8 cellular contexts compared by ENCODE assay signal in the genomic region with DNA sequence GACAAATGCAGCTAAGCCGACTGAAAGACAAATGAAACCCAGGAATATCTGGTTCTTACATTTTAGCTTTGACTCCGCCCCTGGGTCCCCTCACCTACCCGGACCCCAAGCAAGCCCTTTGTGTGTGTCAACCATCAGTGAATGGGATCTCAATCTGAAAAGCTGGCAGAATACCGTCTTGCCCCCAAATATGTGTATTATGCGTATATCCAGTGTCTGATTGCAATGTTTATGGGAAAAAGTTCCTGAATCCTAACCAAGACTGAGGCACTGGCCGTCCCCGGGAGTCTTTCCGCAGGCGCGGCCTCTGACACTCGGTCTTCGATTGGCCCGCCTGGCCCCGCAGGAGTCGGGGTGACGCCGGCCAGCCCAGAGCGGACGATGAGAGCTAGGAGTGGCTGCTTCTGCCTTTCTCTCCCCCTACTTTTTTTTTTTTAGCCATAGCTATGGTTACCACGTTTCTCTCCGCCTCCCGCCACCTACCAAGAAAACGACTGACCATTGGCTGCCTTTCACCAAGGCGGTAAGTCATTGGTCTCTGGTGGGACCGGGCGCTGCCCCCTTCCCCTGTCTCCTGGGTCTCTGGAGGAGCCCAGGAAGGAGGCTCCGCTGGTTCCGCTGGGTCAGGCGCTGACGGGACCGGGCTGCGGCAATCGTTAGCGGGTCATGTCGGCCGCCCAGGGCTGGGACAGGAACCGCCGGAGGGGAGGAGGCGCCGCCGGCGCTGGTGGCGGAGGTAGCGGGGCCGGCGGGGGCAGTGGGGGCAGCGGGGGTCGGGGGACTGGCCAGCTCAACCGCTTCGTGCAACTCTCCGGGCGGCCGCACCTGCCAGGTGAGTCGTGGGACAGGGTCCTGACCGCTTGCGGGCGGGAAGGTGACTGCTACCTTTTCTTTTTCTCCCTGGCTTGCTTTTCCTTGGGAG. TPM values are rescaled to one million over a fixed set of nuclear protein-coding genes. Genes with fewer than 3 reads are reported as not detected.
A peak's percentile ranks its signal among the peaks of the same experiment; 100 is the strongest.
DNase-seq lines count a peak whose midpoint lies in the region; ATAC-seq and TF ChIP-seq lines count a peak whose summit lies in the region.

A gene with protein sequence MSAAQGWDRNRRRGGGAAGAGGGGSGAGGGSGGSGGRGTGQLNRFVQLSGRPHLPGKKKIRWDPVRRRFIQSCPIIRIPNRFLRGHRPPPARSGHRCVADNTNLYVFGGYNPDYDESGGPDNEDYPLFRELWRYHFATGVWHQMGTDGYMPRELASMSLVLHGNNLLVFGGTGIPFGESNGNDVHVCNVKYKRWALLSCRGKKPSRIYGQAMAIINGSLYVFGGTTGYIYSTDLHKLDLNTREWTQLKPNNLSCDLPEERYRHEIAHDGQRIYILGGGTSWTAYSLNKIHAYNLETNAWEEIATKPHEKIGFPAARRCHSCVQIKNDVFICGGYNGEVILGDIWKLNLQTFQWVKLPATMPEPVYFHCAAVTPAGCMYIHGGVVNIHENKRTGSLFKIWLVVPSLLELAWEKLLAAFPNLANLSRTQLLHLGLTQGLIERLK (plus strand): TSS at position 557 of the 922 bp plus-strand sequence. CDS start 110 bp downstream, at position 667.

- H3K36me3 Mint-ChIP-seq in activated CD4-positive, alpha-beta memory T cell treated with anti-CD3 and anti-CD28 coated beads for 36 hours: no peaks in the 10 kb centered on the region

- peak within 1 kb of the TSS; percentile 75 for H3K4me3 Mint-ChIP-seq in activated CD4-positive, alpha-beta memory T cell treated with anti-CD3 and anti-CD28 coated beads for 36 hours

- H3K9me3 Mint-ChIP-seq in activated CD4-positive, alpha-beta memory T cell treated with anti-CD3 and anti-CD28 coated beads for 36 hours: no peaks in the 10 kb centered on the region

- H3K27ac Mint-ChIP-seq in activated CD4-positive, alpha-beta memory T cell treated with anti-CD3 and anti-CD28 coated beads for 36 hours: peak within 1 kb of the TSS; percentile 66

- DNase-seq in CD1c-positive myeloid dendritic cell (ENCODE audit: extremely low spot score) (peak; percentile 99), NCI-H82 treated with DMSO at 0.1 percent for 48 hours (lab: John Stamatoyannopoulos, UW; ENCODE audit: unreplicated experiment) (peak; percentile 96), dermis microvascular lymphatic vessel endothelial cell (ENCODE audit: low read depth in 2 of 2) (peak; percentile 98 to 99)
- DNase-seq in activated CD4-positive, alpha-beta memory T cell treated with anti-CD3 and anti-CD28 coated beads for 36 hours: peak; percentile 97
- DNase-seq in stimulated activated CD4-positive, alpha-beta T cell treated with anti-CD3 and anti-CD28 coated beads, Interleukin-4, amount 100 ng/mL, for 24 hours: peak; percentile 96

- intact Hi-C loops in activated CD4-positive, alpha-beta memory T cell treated with anti-CD3 and anti-CD28 coated beads for 36 hours (cut with micrococcal nuclease): loop anchor here (1.0 to 10.0 kb wide), 7 partner anchors 19 to 595 kb away; a partner anchor contains a TSS

- CTCF ChIA-PET in activated CD4-positive, alpha-beta memory T cell treated with anti-CD3 and anti-CD28 coated beads for 36 hours (lab: Charles Lee): interaction anchor here (0.7 to 4.0 kb wide), 11 partner anchors 12 to 761 kb away, joined by 3 to 34 read pairs (median 5); no protein-coding TSS in a partner anchor

- peaks cover 5 to 75% (median 59%) of the 10 kb centered on the region in 4 donors for H3K4me1 ChIP-seq in liver (ENCODE audit: control insufficient read depth in 4 of 4, insufficient read depth in 4 of 4, low read length in 3 of 4)

- peak within 1 kb of the TSS; percentile 58 to 95 for H3K9ac ChIP-seq in liver (ENCODE audit: low read depth in 1 of 2, low read length in 2 of 2)

- ATAC-seq in GM19438 (IDR thresholded peaks at IDR 0.05; ENCODE audit: low read depth, unreplicated experiment): peak; percentile 90
- peak; percentile 84 for ATAC-seq in HG03575 (IDR thresholded peaks at IDR 0.05; ENCODE audit: extremely low read depth, insufficient number of reproducible peaks, low FRiP score, unreplicated experiment)

- peaks cover 31% of the 10 kb centered on the region for H3K4me1 Mint-ChIP-seq in activated CD4-positive, alpha-beta memory T cell treated with anti-CD3 and anti-CD28 coated beads for 36 hours (ENCODE audit: low read depth)

- H3K9me3 ChIP-seq in liver (ENCODE audit: control insufficient read depth in 4 of 4, low read length in 3 of 4): no peaks in the 10 kb centered on the region

- no peak for TF ChIP-seq CTCF in liver (IDR thresholded peaks at IDR 0.05; ENCODE audit: low read depth, low read length, missing input control)

- no peaks in the 10 kb centered on the region for H3K27me3 Mint-ChIP-seq in activated CD4-positive, alpha-beta memory T cell treated with anti-CD3 and anti-CD28 coated beads for 36 hours

- H3K36me3 ChIP-seq in liver (ENCODE audit: control insufficient read depth in 4 of 4, insufficient read depth in 3 of 4, low read depth in 1 of 4, low read length in 3 of 4): no peaks in the 10 kb centered on the region

- peak in 1 of 2 donors; percentile 26 for TF ChIP-seq RAD21 in liver (IDR thresholded peaks at IDR 0.05)

- H3K27me3 ChIP-seq in liver (ENCODE audit: control insufficient read depth in 4 of 4, insufficient read depth in 4 of 4, low read length in 3 of 4): no peaks in the 10 kb centered on the region

- 1% methylated on average over 57 of the region's 57 CpGs for WGBS in liver

- peak within 1 kb of the TSS; percentile 90 to 100 (median 100) for H3K4me3 ChIP-seq in liver (ENCODE audit: low read depth in 1 of 3, low read length in 3 of 3)

- H3K27ac ChIP-seq in liver (ENCODE audit: low read depth in 1 of 2, low read length in 2 of 2): peak within 1 kb of the TSS; percentile 83

- POLR2A ChIA-PET in activated CD4-positive, alpha-beta memory T cell treated with anti-CD3 and anti-CD28 coated beads for 36 hours (lab: Charles Lee): interaction anchor here (0.6 to 1.9 kb wide), 5 partner anchors 10 to 598 kb away, joined by 3 to 7 read pairs (median 4); a partner anchor contains a TSS

TF ChIP-seq in liver, 16 proteins besides CTCF, POLR2A, EP300 and RAD21 (continues in another document):
- TF ChIP-seq NR2F2 (IDR thresholded peaks at IDR 0.05) (peak; percentile 50), JUND (IDR thresholded peaks at IDR 0.05) (peak; percentile 35 to 64), FOXA1 (IDR thresholded peaks at IDR 0.05) (no peak), HNF4A (conservative IDR thresholded peaks at IDR 0.05) (peak; percentile 31 to 44), TAF1 (conservative IDR thresholded peaks at IDR 0.05) (no peak), RXRA (IDR thresholded peaks at IDR 0.05) (peak; percentile 40 to 58), EGR1 (IDR thresholded peaks at IDR 0.05; ENCODE audit: low read depth in 2 of 2) (peak in 1 of 2 donors; percentile 16), SP1 (IDR thresholded peaks at IDR 0.05) (peak; percentile 97), FOXA2 (IDR thresholded peaks at IDR 0.05) (no peak), YY1 (IDR thresholded peaks at IDR 0.05) (peak; percentile 93)
- TF ChIP-seq, protein P1, sequence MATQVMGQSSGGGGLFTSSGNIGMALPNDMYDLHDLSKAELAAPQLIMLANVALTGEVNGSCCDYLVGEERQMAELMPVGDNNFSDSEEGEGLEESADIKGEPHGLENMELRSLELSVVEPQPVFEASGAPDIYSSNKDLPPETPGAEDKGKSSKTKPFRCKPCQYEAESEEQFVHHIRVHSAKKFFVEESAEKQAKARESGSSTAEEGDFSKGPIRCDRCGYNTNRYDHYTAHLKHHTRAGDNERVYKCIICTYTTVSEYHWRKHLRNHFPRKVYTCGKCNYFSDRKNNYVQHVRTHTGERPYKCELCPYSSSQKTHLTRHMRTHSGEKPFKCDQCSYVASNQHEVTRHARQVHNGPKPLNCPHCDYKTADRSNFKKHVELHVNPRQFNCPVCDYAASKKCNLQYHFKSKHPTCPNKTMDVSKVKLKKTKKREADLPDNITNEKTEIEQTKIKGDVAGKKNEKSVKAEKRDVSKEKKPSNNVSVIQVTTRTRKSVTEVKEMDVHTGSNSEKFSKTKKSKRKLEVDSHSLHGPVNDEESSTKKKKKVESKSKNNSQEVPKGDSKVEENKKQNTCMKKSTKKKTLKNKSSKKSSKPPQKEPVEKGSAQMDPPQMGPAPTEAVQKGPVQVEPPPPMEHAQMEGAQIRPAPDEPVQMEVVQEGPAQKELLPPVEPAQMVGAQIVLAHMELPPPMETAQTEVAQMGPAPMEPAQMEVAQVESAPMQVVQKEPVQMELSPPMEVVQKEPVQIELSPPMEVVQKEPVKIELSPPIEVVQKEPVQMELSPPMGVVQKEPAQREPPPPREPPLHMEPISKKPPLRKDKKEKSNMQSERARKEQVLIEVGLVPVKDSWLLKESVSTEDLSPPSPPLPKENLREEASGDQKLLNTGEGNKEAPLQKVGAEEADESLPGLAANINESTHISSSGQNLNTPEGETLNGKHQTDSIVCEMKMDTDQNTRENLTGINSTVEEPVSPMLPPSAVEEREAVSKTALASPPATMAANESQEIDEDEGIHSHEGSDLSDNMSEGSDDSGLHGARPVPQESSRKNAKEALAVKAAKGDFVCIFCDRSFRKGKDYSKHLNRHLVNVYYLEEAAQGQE (IDR thresholded peaks at IDR 0.05): peak; percentile 67
- TF ChIP-seq, protein P2, sequence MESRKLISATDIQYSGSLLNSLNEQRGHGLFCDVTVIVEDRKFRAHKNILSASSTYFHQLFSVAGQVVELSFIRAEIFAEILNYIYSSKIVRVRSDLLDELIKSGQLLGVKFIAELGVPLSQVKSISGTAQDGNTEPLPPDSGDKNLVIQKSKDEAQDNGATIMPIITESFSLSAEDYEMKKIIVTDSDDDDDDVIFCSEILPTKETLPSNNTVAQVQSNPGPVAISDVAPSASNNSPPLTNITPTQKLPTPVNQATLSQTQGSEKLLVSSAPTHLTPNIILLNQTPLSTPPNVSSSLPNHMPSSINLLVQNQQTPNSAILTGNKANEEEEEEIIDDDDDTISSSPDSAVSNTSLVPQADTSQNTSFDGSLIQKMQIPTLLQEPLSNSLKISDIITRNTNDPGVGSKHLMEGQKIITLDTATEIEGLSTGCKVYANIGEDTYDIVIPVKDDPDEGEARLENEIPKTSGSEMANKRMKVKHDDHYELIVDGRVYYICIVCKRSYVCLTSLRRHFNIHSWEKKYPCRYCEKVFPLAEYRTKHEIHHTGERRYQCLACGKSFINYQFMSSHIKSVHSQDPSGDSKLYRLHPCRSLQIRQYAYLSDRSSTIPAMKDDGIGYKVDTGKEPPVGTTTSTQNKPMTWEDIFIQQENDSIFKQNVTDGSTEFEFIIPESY (IDR thresholded peaks at IDR 0.05): peak; percentile 43
- TF ChIP-seq, protein P3, sequence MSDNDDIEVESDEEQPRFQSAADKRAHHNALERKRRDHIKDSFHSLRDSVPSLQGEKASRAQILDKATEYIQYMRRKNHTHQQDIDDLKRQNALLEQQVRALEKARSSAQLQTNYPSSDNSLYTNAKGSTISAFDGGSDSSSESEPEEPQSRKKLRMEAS (IDR thresholded peaks at IDR 0.05): no peak

RNA-seq across cellular contexts. Expression of the gene that starts here (rescaled TPM):
- 10 to 100 TPM; 16.4 to 16.8 TPM for total RNA-seq in activated CD4-positive, alpha-beta memory T cell treated with anti-CD3 and anti-CD28 coated beads for 36 hours
- 24.8 and 25.0 TPM in 2 replicates for total RNA-seq in dermis microvascular lymphatic vessel endothelial cell
- 10 to 100 TPM; 24.0 to 31.2 TPM for total RNA-seq in liver
- polyA plus RNA-seq in liver: 10 to 100 TPM; 10.8 TPM

Comparison
In these comparisons a context has a peak if more than half of its experiments do, and no peak if none do; other contexts are left out.
1. Peak in every context shown above with its lines: DNase-seq, ATAC-seq, H3K4me3 ChIP-seq and H3K27ac ChIP-seq.